Comparison of ENCODE assay signal across 10 cellular contexts in genomic region chr1:53025034-53025777, GRCh38. TPM values are rescaled to one million over a fixed set of nuclear protein-coding genes. Genes with fewer than 3 reads are reported as not detected.
A peak's percentile ranks its signal among the peaks of the same experiment; 100 is the strongest.
DNase-seq lines count a peak whose midpoint lies in the region; ATAC-seq and TF ChIP-seq lines count a peak whose summit lies in the region.
"Had no signal": no experiment of that assay in that cellular context is flagged by ENCODE, and none has a peak within 500 bp of the region (broad histone marks: within the 10 kb centered on the region; RNA-seq: fewer than 3 reads in every experiment).

No MANE protein-coding gene starts in this region.

- H4K20me1 ChIP-seq in osteoblast (ENCODE audit: insufficient read depth, low read length), result no peaks in the 10 kb centered on the region

- H3K27ac ChIP-seq in osteoblast (ENCODE audit: low read depth, low read length), result peak overlapping the region; percentile 45

- TF ChIP-seq CTCF in fibroblast of the aortic adventitia (IDR thresholded peaks at IDR 0.05; ENCODE audit: insufficient read depth, low read length), result no peak
- no peak for TF ChIP-seq CTCF in osteoblast (IDR thresholded peaks at IDR 0.05; ENCODE audit: extremely low read depth, low read depth, low read length)

- in situ Hi-C loops in Caki2 (cut with HindIII; ENCODE audit: low pct_unique_long_range_greater_than_20kb, low sequenced_read_pairs), result no loop called here

- H3K4me1 Mint-ChIP-seq in activated CD4-positive, alpha-beta T cell treated with anti-CD3 and anti-CD28 coated beads for 36 hours, result peaks cover 7% of the 10 kb centered on the region

- DNase-seq in Caki2 (ENCODE audit: low read depth), result peak; percentile 79
- DNase-seq in NOMO-1 treated with DMSO at 0.1 percent for 48 hours (lab: John Stamatoyannopoulos, UW; ENCODE audit: unreplicated experiment), result peak; percentile 41
- peak; percentile 83 for DNase-seq in fibroblast of the aortic adventitia (ENCODE audit: low read depth)
- peak; percentile 86 for DNase-seq in osteoblast (ENCODE audit: insufficient read length, low spot score, missing footprints)
- DNase-seq in KG1 (lab: John Stamatoyannopoulos, UW), result no peak
- no peak for DNase-seq in activated CD4-positive, alpha-beta T cell treated with anti-CD3 and anti-CD28 coated beads for 36 hours
- DNase-seq in DMS79 treated with DMSO at 0.1 percent for 48 hours (lab: John Stamatoyannopoulos, UW), result no peak
- DNase-seq: effector memory CD8-positive, alpha-beta T cell; NCI-H1105 treated with DMSO at 0.1 percent for 48 hours had no signal

- H3K4me3 ChIP-seq in fibroblast of the aortic adventitia (ENCODE audit: low read depth, low read length) (no peak overlapping the region), osteoblast (ENCODE audit: insufficient read depth, low read length) (no peak overlapping the region)

- H2AFZ ChIP-seq in osteoblast (ENCODE audit: low read length), result peak overlapping the region; percentile 20

- H3K4me2 ChIP-seq in osteoblast (ENCODE audit: insufficient read depth, low read length), result peak overlapping the region; percentile 57

- peaks cover 9% of the 10 kb centered on the region for H3K36me3 Mint-ChIP-seq in activated CD4-positive, alpha-beta T cell treated with anti-CD3 and anti-CD28 coated beads for 36 hours (ENCODE audit: low read depth)

- no peaks in the 10 kb centered on the region for H3K27me3 Mint-ChIP-seq in activated CD4-positive, alpha-beta T cell treated with anti-CD3 and anti-CD28 coated beads for 36 hours
- H3K27me3 Mint-ChIP-seq: effector memory CD8-positive, alpha-beta T cell had no signal

- no peak overlapping the region for H3K27ac Mint-ChIP-seq in activated CD4-positive, alpha-beta T cell treated with anti-CD3 and anti-CD28 coated beads for 36 hours
- H3K27ac Mint-ChIP-seq: effector memory CD8-positive, alpha-beta T cell had no signal

- no peaks in the 10 kb centered on the region for H3K9me3 Mint-ChIP-seq in activated CD4-positive, alpha-beta T cell treated with anti-CD3 and anti-CD28 coated beads for 36 hours (ENCODE audit: low read depth)
- H3K9me3 Mint-ChIP-seq: effector memory CD8-positive, alpha-beta T cell had no signal

- H3K36me3 ChIP-seq in osteoblast (ENCODE audit: insufficient read depth, low read length), result peaks cover 6% of the 10 kb centered on the region

- H3K4me1 ChIP-seq in osteoblast (ENCODE audit: insufficient read depth, low read length), result peaks cover 12% of the 10 kb centered on the region

- peaks cover 44% of the 10 kb centered on the region for H3K79me2 ChIP-seq in osteoblast (ENCODE audit: insufficient read depth, low read length)

- H3K4me3 Mint-ChIP-seq in activated CD4-positive, alpha-beta T cell treated with anti-CD3 and anti-CD28 coated beads for 36 hours, result no peak overlapping the region
- H3K4me3 Mint-ChIP-seq: effector memory CD8-positive, alpha-beta T cell had no signal

- intact Hi-C loops in activated CD4-positive, alpha-beta T cell treated with anti-CD3 and anti-CD28 coated beads for 36 hours (cut with DNase I, micrococcal nuclease), result no loop called here

- no peak for ATAC-seq in GM18861 (IDR thresholded peaks at IDR 0.05; ENCODE audit: unreplicated experiment)
- ATAC-seq in activated CD4-positive, alpha-beta T cell treated with anti-CD3 and anti-CD28 coated beads for 36 hours, result no peak
- ATAC-seq: effector memory CD8-positive, alpha-beta T cell had no signal

- H3K9me3 ChIP-seq in osteoblast (ENCODE audit: low read depth, low read length), result no peaks in the 10 kb centered on the region

- POLR2A ChIA-PET in activated CD4-positive, alpha-beta T cell treated with anti-CD3 and anti-CD28 coated beads for 36 hours (lab: Charles Lee), result no interaction called here

- H3K27me3 ChIP-seq in osteoblast (ENCODE audit: insufficient read depth, low read length), result no peaks in the 10 kb centered on the region

- CTCF ChIA-PET in activated CD4-positive, alpha-beta T cell treated with anti-CD3 and anti-CD28 coated beads for 36 hours (lab: Charles Lee), result interaction anchor here (0.6 kb wide), 1 partner anchor 699 kb away, joined by 3 read pairs; no protein-coding TSS in a partner anchor

RNA-seq across cellular contexts. Expression of gene PODN, which starts 36.8 kb away (rescaled TPM):
- total RNA-seq in Caki2 (2014; rRNA removed; shearing (Covaris generic); ENCODE audit: low replicate concordance), result not detected in 2 replicates
- total RNA-seq in fibroblast of the aortic adventitia (ENCODE audit: low replicate concordance) (47.5 and 176 TPM in 2 replicates), osteoblast (43.3 and 52.8 TPM in 2 replicates)
- not detected for total RNA-seq in activated CD4-positive, alpha-beta T cell treated with anti-CD3 and anti-CD28 coated beads for 36 hours

Comparison
In these comparisons a context has a peak if more than half of its experiments do, and no peak if none do; other contexts are left out.
1. DNase-seq: peak in Caki2 (single experiment), NOMO-1 treated with DMSO at 0.1 percent for 48 hours (single experiment), fibroblast of the aortic adventitia (single experiment) and osteoblast (single experiment); none in KG1 (single experiment), activated CD4-positive, alpha-beta T cell treated with anti-CD3 and anti-CD28 coated beads for 36 hours (single experiment) and DMS79 treated with DMSO at 0.1 percent for 48 hours (single experiment).
2. RNA of gene PODN, which starts 36.8 kb away (total RNA-seq): 43.3 to 52.8 TPM in osteoblast and 47.5 to 176 TPM in fibroblast of the aortic adventitia; not detected in activated CD4-positive, alpha-beta T cell treated with anti-CD3 and anti-CD28 coated beads for 36 hours and not detected in Caki2; every median in the first group is over 10 times any median in the second.